11 cellular contexts compared by ENCODE assay signal in the genomic region with DNA sequence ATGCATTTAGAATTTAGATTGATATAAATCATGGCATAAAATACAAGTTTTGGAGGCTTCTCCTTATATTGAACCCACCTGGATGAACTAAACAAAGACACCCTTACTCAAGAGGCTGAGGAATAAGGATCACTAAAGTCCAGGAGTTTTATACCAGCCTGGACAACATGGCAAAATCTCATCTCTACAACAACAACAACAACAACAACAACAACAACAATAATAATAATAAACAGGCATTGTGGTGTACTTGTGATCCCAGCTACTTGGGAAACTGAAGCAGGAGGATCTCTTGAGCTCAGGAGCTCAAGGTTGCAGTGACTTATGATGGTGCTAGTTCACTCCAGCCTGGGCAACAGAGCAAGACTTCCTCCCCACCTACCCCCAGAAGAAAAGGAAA.
"Had no signal": no experiment of that assay in that cellular context is flagged by ENCODE, and none has a peak within 500 bp of the region (broad histone marks: within the 10 kb centered on the region; RNA-seq: fewer than 3 reads in every experiment).

No MANE protein-coding gene starts in this region.

- H3K9me3 ChIP-seq: HAP-1 had no signal

- ATAC-seq: GM23338, HCT116 had no signal

- DNase-seq: GM23248, GOT3, H7, H9, HCEC 1CT, HFFc6 had no signal

- H3K27ac ChIP-seq: GM23248 had no signal

- H3K36me3 ChIP-seq: HAP-1 had no signal

- H3K4me1 ChIP-seq: HAP-1 had no signal

- H3K4me3 ChIP-seq: GM23248, GM23338, HAP-1 had no signal

- H3K4me2 ChIP-seq: GM23338 had no signal

- FAIRE-seq: H1, H54 had no signal

- H2AFZ ChIP-seq: GM23248 had no signal

- H3K9ac ChIP-seq: GM23248 had no signal
